ENCODE assay signal across 2 cellular contexts in the genomic region with DNA sequence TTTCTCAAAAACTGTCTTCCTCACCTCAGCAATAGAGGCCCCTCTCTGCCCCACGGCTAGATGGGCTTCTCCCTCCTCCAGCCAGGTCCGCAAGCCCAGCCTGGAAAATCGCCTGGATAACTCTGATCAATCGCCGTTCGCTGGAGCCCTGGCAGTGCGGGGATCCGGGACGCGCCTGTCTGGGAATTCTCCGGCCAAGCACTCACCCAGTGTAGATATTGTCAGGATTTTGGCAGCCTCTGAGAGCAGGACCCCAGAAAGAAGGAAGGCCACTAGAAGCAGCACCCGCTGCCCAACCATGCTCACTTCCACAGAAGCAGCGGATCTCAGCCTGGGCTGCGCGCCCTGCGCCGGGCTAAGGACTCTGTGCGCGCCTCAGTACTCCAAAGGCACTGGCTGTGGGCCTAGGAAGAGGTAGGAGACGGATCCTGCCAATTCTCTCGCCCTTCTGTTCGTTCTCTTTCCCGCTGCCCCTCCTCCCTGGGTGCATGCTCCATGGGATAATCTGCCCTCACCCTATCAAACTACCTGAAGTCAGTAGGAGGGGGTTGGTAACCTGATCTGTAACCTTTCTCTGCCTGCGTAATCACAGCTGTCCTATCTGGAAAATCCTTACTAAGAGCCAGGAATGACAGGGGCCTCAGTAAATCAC.
TF ChIP-seq lines count a peak whose summit lies in the region.

A gene with protein sequence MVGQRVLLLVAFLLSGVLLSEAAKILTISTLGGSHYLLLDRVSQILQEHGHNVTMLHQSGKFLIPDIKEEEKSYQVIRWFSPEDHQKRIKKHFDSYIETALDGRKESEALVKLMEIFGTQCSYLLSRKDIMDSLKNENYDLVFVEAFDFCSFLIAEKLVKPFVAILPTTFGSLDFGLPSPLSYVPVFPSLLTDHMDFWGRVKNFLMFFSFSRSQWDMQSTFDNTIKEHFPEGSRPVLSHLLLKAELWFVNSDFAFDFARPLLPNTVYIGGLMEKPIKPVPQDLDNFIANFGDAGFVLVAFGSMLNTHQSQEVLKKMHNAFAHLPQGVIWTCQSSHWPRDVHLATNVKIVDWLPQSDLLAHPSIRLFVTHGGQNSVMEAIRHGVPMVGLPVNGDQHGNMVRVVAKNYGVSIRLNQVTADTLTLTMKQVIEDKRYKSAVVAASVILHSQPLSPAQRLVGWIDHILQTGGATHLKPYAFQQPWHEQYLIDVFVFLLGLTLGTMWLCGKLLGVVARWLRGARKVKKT (minus strand): TSS at position 450 of the 652 bp plus-strand sequence. CDS start 150 bp downstream, at position 300.

TF ChIP-seq in WTC11, 78 proteins besides CTCF, POLR2A, EP300 and RAD21 (continued from another document):
- TF ChIP-seq, protein P1, sequence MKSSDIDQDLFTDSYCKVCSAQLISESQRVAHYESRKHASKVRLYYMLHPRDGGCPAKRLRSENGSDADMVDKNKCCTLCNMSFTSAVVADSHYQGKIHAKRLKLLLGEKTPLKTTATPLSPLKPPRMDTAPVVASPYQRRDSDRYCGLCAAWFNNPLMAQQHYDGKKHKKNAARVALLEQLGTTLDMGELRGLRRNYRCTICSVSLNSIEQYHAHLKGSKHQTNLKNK (CRISPR knock-in tag; IDR thresholded peaks at IDR 0.05) = no peak
- TF ChIP-seq, protein P2, sequence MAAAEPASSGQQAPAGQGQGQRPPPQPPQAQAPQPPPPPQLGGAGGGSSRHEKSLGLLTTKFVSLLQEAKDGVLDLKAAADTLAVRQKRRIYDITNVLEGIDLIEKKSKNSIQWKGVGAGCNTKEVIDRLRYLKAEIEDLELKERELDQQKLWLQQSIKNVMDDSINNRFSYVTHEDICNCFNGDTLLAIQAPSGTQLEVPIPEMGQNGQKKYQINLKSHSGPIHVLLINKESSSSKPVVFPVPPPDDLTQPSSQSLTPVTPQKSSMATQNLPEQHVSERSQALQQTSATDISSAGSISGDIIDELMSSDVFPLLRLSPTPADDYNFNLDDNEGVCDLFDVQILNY (CRISPR knock-in tag; IDR thresholded peaks at IDR 0.05) = no peak

TF ChIP-seq in SK-N-SH, 30 proteins besides CTCF, POLR2A, EP300 and RAD21 (continued from another document):
- TF ChIP-seq, protein P3, sequence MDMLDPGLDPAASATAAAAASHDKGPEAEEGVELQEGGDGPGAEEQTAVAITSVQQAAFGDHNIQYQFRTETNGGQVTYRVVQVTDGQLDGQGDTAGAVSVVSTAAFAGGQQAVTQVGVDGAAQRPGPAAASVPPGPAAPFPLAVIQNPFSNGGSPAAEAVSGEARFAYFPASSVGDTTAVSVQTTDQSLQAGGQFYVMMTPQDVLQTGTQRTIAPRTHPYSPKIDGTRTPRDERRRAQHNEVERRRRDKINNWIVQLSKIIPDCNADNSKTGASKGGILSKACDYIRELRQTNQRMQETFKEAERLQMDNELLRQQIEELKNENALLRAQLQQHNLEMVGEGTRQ (IDR thresholded peaks at IDR 0.05; ENCODE audit: borderline replicate concordance, low read depth, low read length) = no peak
